29 cellular contexts compared by ENCODE assay signal in genomic region chr7:111740942-111741341, GRCh38.
"Had no signal": no experiment of that assay in that cellular context is flagged by ENCODE, and none has a peak within 500 bp of the region (broad histone marks: within the 10 kb centered on the region; RNA-seq: fewer than 3 reads in every experiment).

No MANE protein-coding gene starts in this region.

- H3K27ac ChIP-seq: adrenal gland, body of pancreas, brain microvascular endothelial cell, breast epithelium, WERI-Rb-1 had no signal

- H3K27me3 ChIP-seq: adrenal gland, body of pancreas, brain microvascular endothelial cell, breast epithelium had no signal

- H3K36me3 ChIP-seq: breast epithelium, WERI-Rb-1 had no signal

- H3K9me3 ChIP-seq: adrenal gland, body of pancreas, breast epithelium had no signal

- H3K4me3 ChIP-seq: adrenal gland, body of pancreas, breast epithelium had no signal

- H3K4me1 ChIP-seq: body of pancreas, breast epithelium had no signal

- ATAC-seq: activated CD8-positive, alpha-beta T cell treated with anti-CD3 and anti-CD28 coated beads, Interleukin-2, amount 10 ng/mL, durations not matched to agents 7 days and 5 days had no signal

- DNase-seq: activated CD4-positive, alpha-beta memory T cell treated with anti-CD3 and anti-CD28 coated beads, Interleukin-2, amount 10 ng/mL, durations not matched to agents 7 days and 5 days; activated CD4-positive, alpha-beta T cell treated with anti-CD3 and anti-CD28 coated beads for 1 hour; activated CD4-positive, alpha-beta T cell treated with anti-CD3 and anti-CD28 coated beads for 36 hours; activated CD4-positive, alpha-beta T cell treated with anti-CD3 and anti-CD28 coated beads for 48 hours; activated CD4-positive, alpha-beta T cell treated with anti-CD3 and anti-CD28 coated beads, Interleukin-2, amount 10 ng/mL, durations not matched to agents 7 days and 5 days; activated CD4-positive, alpha-beta T cell treated with anti-CD3 and anti-CD28 coated beads, Interleukin-2, amount 50 U/mL, for 48 hours; activated CD4-positive, CD25-positive, alpha-beta regulatory T cell; activated CD8-positive, alpha-beta memory T cell treated with anti-CD3 and anti-CD28 coated beads for 24 hours; activated CD8-positive, alpha-beta memory T cell treated with anti-CD3 and anti-CD28 coated beads, Interleukin-2, amount 10 ng/mL, durations not matched to agents 7 days and 5 days; activated CD8-positive, alpha-beta T cell treated with anti-CD3 and anti-CD28 coated beads, Interleukin-2, amount 10 ng/mL, durations not matched to agents 7 days and 5 days; activated effector memory CD4-positive, alpha-beta T cell treated with anti-CD3 and anti-CD28 coated beads, Interleukin-2, amount 50 U/mL, for 16 hours; activated gamma-delta T cell treated with Interleukin-2 at 50 U/mL for 16 hours; activated naive CD4-positive, alpha-beta T cell; activated naive CD4-positive, alpha-beta T cell treated with anti-CD3 and anti-CD28 coated beads for 36 hours; activated naive CD4-positive, alpha-beta T cell treated with anti-CD3 and anti-CD28 coated beads, Interleukin-2, amount 50 U/mL, for 16 hours; activated naive CD8-positive, alpha-beta T cell treated with anti-CD3 and anti-CD28 coated beads for 36 hours; activated T-cell treated with anti-CD3 and anti-CD28 coated beads for 4 hours; activated T-cell treated with anti-CD3 and anti-CD28 coated beads, Interleukin-2, amount 50 U/mL, for 1 hour; activated T-cell treated with anti-CD3 and anti-CD28 coated beads, Interleukin-2, amount 50 U/mL, for 4 hours; activated T-cell treated with anti-CD3 and anti-CD28 coated beads, Interleukin-2, amount 50 U/mL, for 72 hours; adrenal gland; amniotic stem cell; aorta; body of pancreas; brain microvascular endothelial cell; T-helper 17 cell; T1000; WERI-Rb-1 had no signal
